In the genomic region with DNA sequence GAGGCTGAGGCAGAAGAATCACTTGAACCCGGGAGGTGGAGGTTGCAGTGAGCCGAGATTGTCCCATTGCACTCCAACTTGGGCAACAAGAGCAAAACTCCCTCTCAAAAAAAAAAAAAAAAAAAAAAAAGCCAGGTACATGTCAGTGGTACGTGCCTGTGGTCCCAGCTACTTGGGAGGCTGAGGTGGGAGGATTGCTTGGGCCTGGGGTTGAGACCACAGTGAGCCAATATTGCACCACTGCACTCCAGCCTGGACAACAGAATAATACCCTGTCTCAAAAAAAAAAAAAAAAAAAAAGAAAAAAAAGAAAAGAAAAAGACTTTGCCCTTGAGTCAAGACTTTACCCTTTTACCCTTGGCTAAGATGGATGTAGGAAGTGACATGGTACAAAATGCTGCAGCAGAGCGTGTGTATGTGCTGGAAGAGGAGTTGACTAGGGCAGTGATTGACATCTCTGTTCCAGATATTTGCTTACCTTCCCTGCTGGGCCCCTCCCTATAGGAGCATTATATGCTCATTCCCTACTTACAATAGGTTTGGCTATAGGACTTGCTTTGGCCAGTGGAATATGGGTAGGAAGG, we compare ENCODE assay signal across 28 cellular contexts.
"Had no signal": no experiment of that assay in that cellular context is flagged by ENCODE, and none has a peak within 500 bp of the region (broad histone marks: within the 10 kb centered on the region; RNA-seq: fewer than 3 reads in every experiment).

No MANE protein-coding gene starts in this region.

- H3K36me3 ChIP-seq: colonic mucosa, WERI-Rb-1 had no signal

- H3K4me3 ChIP-seq: ascending aorta, breast epithelium, cardiac muscle cell, colonic mucosa, esophagus squamous epithelium, gastroesophageal sphincter had no signal

- H3K4me1 ChIP-seq: ascending aorta, breast epithelium, colonic mucosa, esophagus squamous epithelium, gastroesophageal sphincter had no signal

- H3K27ac ChIP-seq: ascending aorta, breast epithelium, cardiac muscle cell, colonic mucosa, epithelial cell of prostate, esophagus squamous epithelium, gastroesophageal sphincter, WERI-Rb-1 had no signal

- FAIRE-seq: endometrium had no signal

- H3K9me3 ChIP-seq: ascending aorta, breast epithelium, colonic mucosa, esophagus squamous epithelium, gastroesophageal sphincter had no signal

- DNase-seq: activated B cell treated with CpG ODN at 0.5 μM for 24 hours; activated CD4-positive, alpha-beta T cell treated with anti-CD3 and anti-CD28 coated beads for 48 hours; activated CD4-positive, alpha-beta T cell treated with anti-CD3 and anti-CD28 coated beads, Interleukin-2, amount 50 U/mL, for 1 hour; activated CD4-positive, alpha-beta T cell treated with anti-CD3 and anti-CD28 coated beads, Interleukin-2, amount 50 U/mL, for 48 hours; activated CD8-positive, alpha-beta memory T cell treated with anti-CD3 and anti-CD28 coated beads for 24 hours; activated CD8-positive, alpha-beta T cell treated with anti-CD3 and anti-CD28 coated beads for 36 hours; activated effector memory CD4-positive, alpha-beta T cell treated with Interleukin-2 at 50 U/mL for 16 hours; activated gamma-delta T cell treated with Interleukin-2 at 50 U/mL for 16 hours; activated naive CD4-positive, alpha-beta T cell treated with anti-CD3 and anti-CD28 coated beads, Interleukin-2, amount 50 U/mL, for 16 hours; activated naive CD4-positive, alpha-beta T cell treated with Interleukin-2 at 50 U/mL for 16 hours; activated T-cell treated with anti-CD3 and anti-CD28 coated beads, Interleukin-2, amount 50 U/mL, for 4 hours; central memory CD4-positive, alpha-beta T cell; cerebellar nuclear complex; colonic mucosa; effector CD8-positive, alpha-beta T cell; esophagus squamous epithelium; foreskin melanocyte; T-cell; T-helper 9 cell; WERI-Rb-1 had no signal

- ATAC-seq: activated CD4-positive, CD25-positive, alpha-beta regulatory T cell treated with anti-CD3 and anti-CD28 coated beads, Interleukin-2, amount 50 U/mL, for 24 hours; activated CD8-positive, alpha-beta T cell treated with anti-CD3 and anti-CD28 coated beads for 36 hours; activated T-cell treated with anti-CD3 and anti-CD28 coated beads, Interleukin-2, amount 50 U/mL, for 4 hours; activated T-helper 17 cell treated with anti-CD3 and anti-CD28 coated beads, Interleukin-2, amount 50 U/mL, for 72 hours; gastroesophageal sphincter; T-cell had no signal

- H3K27me3 ChIP-seq: ascending aorta, breast epithelium, cardiac muscle cell, colonic mucosa, esophagus squamous epithelium, gastroesophageal sphincter had no signal
